Comparison of ENCODE assay signal across 35 cellular contexts in genomic region chr1:20209471-20209870, GRCh38. TPM values are rescaled to one million over a fixed set of nuclear protein-coding genes. Genes with fewer than 3 reads are reported as not detected.
"Had no signal": no experiment of that assay in that cellular context is flagged by ENCODE, and none has a peak within 500 bp of the region (broad histone marks: within the 10 kb centered on the region; RNA-seq: fewer than 3 reads in every experiment).

No MANE protein-coding gene starts in this region.

- H3K9me3 ChIP-seq: esophagus muscularis mucosa, gastroesophageal sphincter, heart left ventricle, mucosa of descending colon, right atrium auricular region, testis, tibial artery, upper lobe of left lung had no signal

- ATAC-seq: foreskin keratinocyte; gastroesophageal sphincter; heart left ventricle; left lobe of liver; mucosa of descending colon; natural killer cell treated with Interleukin-12 subunit alpha and Interleukin-12 subunit beta and Interleukin-15 and Interleukin-18, amount 100 ng/mL, for 72 hours; sciatic nerve had no signal

- H3K36me3 ChIP-seq: esophagus muscularis mucosa, gastroesophageal sphincter, heart left ventricle, neural progenitor cell, right atrium auricular region, tibial artery, upper lobe of left lung had no signal

- DNase-seq: dermis blood vessel endothelial cell; effector memory CD4-positive, alpha-beta T cell; foreskin keratinocyte; heart left ventricle; kidney; mucosa of descending colon; naive B cell; stimulated activated CD4-positive, alpha-beta T cell treated with anti-CD3 and anti-CD28 coated beads, Interleukin-12 subunit alpha, Interleukin-12 subunit beta, amount 100 ng/mL, for 4 hours; stimulated activated CD4-positive, alpha-beta T cell treated with anti-CD3 and anti-CD28 coated beads, Interleukin-1b, Interleukin-23, amount 100 ng/mL, for 48 hours; stimulated activated CD4-positive, alpha-beta T cell treated with anti-CD3 and anti-CD28 coated beads, Interleukin-4, amount 100 ng/mL, for 1 hour; stimulated activated CD8-positive, alpha-beta memory T cell treated with anti-CD3 and anti-CD28 coated beads, Interleukin-4, amount 100 ng/mL, for 48 hours; stimulated activated naive CD4-positive, alpha-beta T cell; testis; tibial artery; upper lobe of left lung had no signal

- H3K27ac ChIP-seq: coronary artery, esophagus muscularis mucosa, foreskin keratinocyte, gastroesophageal sphincter, heart left ventricle, hepatocyte, neural progenitor cell, parathyroid adenoma, right atrium auricular region, tibial artery, upper lobe of left lung had no signal

- H3K4me2 ChIP-seq: hepatocyte, neural progenitor cell, smooth muscle cell had no signal

- H3K4me1 Mint-ChIP-seq: memory B cell had no signal

- H3K79me2 ChIP-seq: hepatocyte, parathyroid adenoma had no signal

- H2AFZ ChIP-seq: hepatocyte, neural progenitor cell, parathyroid adenoma had no signal

- H3K9me3 Mint-ChIP-seq: memory B cell; mesothelial cell of epicardium; naive B cell; natural killer cell treated with Interleukin-12 subunit alpha and Interleukin-12 subunit beta and Interleukin-15 and Interleukin-18, amount 100 ng/mL, for 72 hours; neural progenitor cell had no signal

- H3K36me3 Mint-ChIP-seq: memory B cell; mesothelial cell of epicardium; naive B cell; natural killer cell treated with Interleukin-12 subunit alpha and Interleukin-12 subunit beta and Interleukin-15 and Interleukin-18, amount 100 ng/mL, for 72 hours; neural progenitor cell had no signal

- H3K4me1 ChIP-seq: neural progenitor cell had no signal

- H3K27ac Mint-ChIP-seq: memory B cell; mesothelial cell of epicardium; natural killer cell treated with Interleukin-12 subunit alpha and Interleukin-12 subunit beta and Interleukin-15 and Interleukin-18, amount 100 ng/mL, for 72 hours; neural progenitor cell; progenitor cell of endocrine pancreas had no signal

- H3K27me3 ChIP-seq: foreskin keratinocyte, hepatocyte, right atrium auricular region, testis, upper lobe of left lung had no signal

- H3K9ac ChIP-seq: neural progenitor cell, parathyroid adenoma had no signal

- H3K4me3 Mint-ChIP-seq: memory B cell; mesothelial cell of epicardium; natural killer cell treated with Interleukin-12 subunit alpha and Interleukin-12 subunit beta and Interleukin-15 and Interleukin-18, amount 100 ng/mL, for 72 hours; neural progenitor cell had no signal

- H3K4me3 ChIP-seq: coronary artery, esophagus muscularis mucosa, gastroesophageal sphincter, heart left ventricle, hepatocyte, lung, mucosa of descending colon, neural progenitor cell, right atrium auricular region, smooth muscle cell, testis, tibial artery, upper lobe of left lung had no signal

RNA-seq across cellular contexts. Expression of gene PLA2G2C, which starts 23.2 kb away (rescaled TPM):
- total RNA-seq: dermis blood vessel endothelial cell, endothelial cell of umbilical vein, epithelial cell of proximal tubule, fibroblast of lung, foreskin keratinocyte, hepatocyte, left lobe of liver, liver, osteoblast, progenitor cell of endocrine pancreas, right atrium auricular region had no signal
- polyA plus RNA-seq: endothelial cell of umbilical vein, fibroblast of lung, foreskin keratinocyte, heart left ventricle, hepatocyte, liver, lung, smooth muscle cell had no signal

RNA-seq across cellular contexts. Expression of gene UBXN10, which starts 23.6 kb away (rescaled TPM):
- total RNA-seq: dermis blood vessel endothelial cell, endothelial cell of umbilical vein had no signal
- polyA plus RNA-seq: endothelial cell of umbilical vein, fibroblast of lung had no signal
